ENCODE assay signal across 20 cellular contexts in genomic region chrX:53071064-53071463, GRCh38. TPM values are rescaled to one million over a fixed set of nuclear protein-coding genes. Genes with fewer than 3 reads are reported as not detected.
DNase-seq lines count a peak whose midpoint lies in the region; ATAC-seq, FAIRE-seq and TF ChIP-seq lines count a peak whose summit lies in the region.
"Had no signal": no experiment of that assay in that cellular context is flagged by ENCODE, and none has a peak within 500 bp of the region (broad histone marks: within the 10 kb centered on the region; RNA-seq: fewer than 3 reads in every experiment).

No MANE protein-coding gene starts in this region.

- H3K4me1 ChIP-seq in Loucy (ENCODE audit: insufficient read depth, low read length, poor library complexity, severe bottlenecking) (peaks cover 5% of the 10 kb centered on the region), astrocyte (ENCODE audit: insufficient read depth, low read length) (no peaks in the 10 kb centered on the region), thymus (ENCODE audit: control insufficient read depth, insufficient read depth, low read length) (no peaks in the 10 kb centered on the region)
- H3K4me1 ChIP-seq: breast epithelium, prostate gland had no signal

- DNase-seq in DMS53 (lab: John Stamatoyannopoulos, UW) (peak; percentile 42), DMS53 treated with DMSO at 0.1 percent for 48 hours (lab: John Stamatoyannopoulos, UW; ENCODE audit: unreplicated experiment) (no peak), astrocyte (ENCODE audit: low read depth) (no peak), HTR-8/SVneo (ENCODE audit: insufficient read length, low spot score) (no peak)
- no peak for DNase-seq in stimulated activated CD4-positive, alpha-beta T cell treated with anti-CD3 and anti-CD28 coated beads, Interleukin-4, amount 100 ng/mL, for 4 hours
- DNase-seq: amniotic stem cell had no signal

- 96% methylated on average over 10 of the region's 10 CpGs for WGBS in thymus

- no peak overlapping the region for H3K27ac Mint-ChIP-seq in astrocyte (ENCODE audit: unreplicated experiment)

- H3K27me3 Mint-ChIP-seq in astrocyte (ENCODE audit: low read depth, unreplicated experiment): no peaks in the 10 kb centered on the region
- H3K27me3 Mint-ChIP-seq: activated B cell treated with CpG ODN at 0.5 μM for 24 hours; naive thymus-derived CD8-positive, alpha-beta T cell; type B pancreatic cell had no signal

- no peaks in the 10 kb centered on the region for H3K9me3 Mint-ChIP-seq in astrocyte (ENCODE audit: unreplicated experiment)
- H3K9me3 Mint-ChIP-seq: activated B cell treated with CpG ODN at 0.5 μM for 24 hours; activated CD4-positive, alpha-beta T cell treated with anti-CD3 and anti-CD28 coated beads, Interleukin-2, amount 10 ng/mL, durations not matched to agents 7 days and 5 days; immature natural killer cell; naive thymus-derived CD8-positive, alpha-beta T cell; type B pancreatic cell had no signal

- no peak for TF ChIP-seq CTCF in Loucy (conservative IDR thresholded peaks at IDR 0.05; ENCODE audit: low read length)
- no peak for TF ChIP-seq CTCF in astrocyte (IDR thresholded peaks at IDR 0.05; ENCODE audit: insufficient read depth, low read depth, low read length)

- no peaks in the 10 kb centered on the region for H3F3A ChIP-seq in Loucy (ENCODE audit: low read depth)

- no peak overlapping the region for H2AFZ ChIP-seq in Loucy (ENCODE audit: low read length)
- no peak overlapping the region for H2AFZ ChIP-seq in astrocyte (ENCODE audit: low read depth, low read length)
- H2AFZ ChIP-seq: GM23248 had no signal

- H3K4me2 ChIP-seq in Loucy (ENCODE audit: low read depth, low read length, poor library complexity, severe bottlenecking): peak overlapping the region; percentile 87
- H3K4me2 ChIP-seq in astrocyte (ENCODE audit: low read length): no peak overlapping the region

- FAIRE-seq in astrocyte (lab: Jason Lieb, UNC): peak; percentile 52
- no peak for FAIRE-seq in HTR-8/SVneo (lab: Jason Lieb, UNC)

- H3K9ac ChIP-seq in Loucy (ENCODE audit: low read depth, low read length, poor library complexity, severe bottlenecking) (no peak overlapping the region), astrocyte (ENCODE audit: low read length) (no peak overlapping the region)
- H3K9ac ChIP-seq: GM23248 had no signal

- no peak for ATAC-seq in HG03565 (IDR thresholded peaks at IDR 0.05; ENCODE audit: unreplicated experiment)

- H4K20me1 ChIP-seq in Loucy (ENCODE audit: insufficient read depth, low read length, poor library complexity, severe bottlenecking) (no peaks in the 10 kb centered on the region), astrocyte (ENCODE audit: insufficient read depth, low read length) (peaks cover 22% of the 10 kb centered on the region)

- peaks cover 2% of the 10 kb centered on the region for H3K36me3 Mint-ChIP-seq in astrocyte (ENCODE audit: low read depth, unreplicated experiment)
- H3K36me3 Mint-ChIP-seq: activated CD8-positive, alpha-beta memory T cell treated with anti-CD3 and anti-CD28 coated beads, Interleukin-2, amount 10 ng/mL, durations not matched to agents 7 days and 5 days; immature natural killer cell; naive thymus-derived CD8-positive, alpha-beta T cell; type B pancreatic cell had no signal

- peaks cover 15% of the 10 kb centered on the region for H3K4me1 Mint-ChIP-seq in astrocyte (ENCODE audit: low read depth, unreplicated experiment)

- H3K4me3 Mint-ChIP-seq in astrocyte (ENCODE audit: unreplicated experiment): no peak overlapping the region

- H3K27me3 ChIP-seq in Loucy (ENCODE audit: insufficient read depth, low read length, poor library complexity, severe bottlenecking) (no peaks in the 10 kb centered on the region), astrocyte (ENCODE audit: insufficient read depth, low read length) (no peaks in the 10 kb centered on the region), thymus (ENCODE audit: control insufficient read depth, insufficient read depth) (no peaks in the 10 kb centered on the region)

- H3K79me2 ChIP-seq in Loucy (ENCODE audit: insufficient read depth, low read length) (no peaks in the 10 kb centered on the region), astrocyte (ENCODE audit: insufficient read depth, low read length) (peaks cover 4% of the 10 kb centered on the region)

- H3K9me3 ChIP-seq in Loucy (ENCODE audit: insufficient read depth, low read depth, low read length): no peaks in the 10 kb centered on the region
- no peaks in the 10 kb centered on the region for H3K9me3 ChIP-seq in astrocyte (ENCODE audit: insufficient read depth, low read depth, low read length)
- no peaks in the 10 kb centered on the region for H3K9me3 ChIP-seq in thymus (ENCODE audit: control insufficient read depth)
- H3K9me3 ChIP-seq: breast epithelium, prostate gland had no signal

- H3K27ac ChIP-seq in astrocyte (ENCODE audit: low read depth, low read length) (no peak overlapping the region), thymus (ENCODE audit: low read depth) (peak overlapping the region; percentile 52)
- H3K27ac ChIP-seq: epithelial cell of prostate, GM23248 had no signal

- H3K36me3 ChIP-seq in Loucy (ENCODE audit: insufficient read depth, low read length): no peaks in the 10 kb centered on the region
- H3K36me3 ChIP-seq in astrocyte (ENCODE audit: insufficient read depth, low read length): no peaks in the 10 kb centered on the region
- no peaks in the 10 kb centered on the region for H3K36me3 ChIP-seq in thymus (ENCODE audit: control insufficient read depth, insufficient read depth)
- H3K36me3 ChIP-seq: breast epithelium, prostate gland had no signal

- H3K4me3 ChIP-seq in Loucy (ENCODE audit: low read length, poor library complexity, severe bottlenecking) (no peak overlapping the region), astrocyte (ENCODE audit: insufficient read depth, low read depth, low read length) (no peak overlapping the region), thymus (ENCODE audit: low read length) (no peak overlapping the region)
- H3K4me3 ChIP-seq: GM23248 had no signal

- no peaks in the 10 kb centered on the region for H3K9me2 ChIP-seq in Loucy (replicated peaks; ENCODE audit: low read depth, low read length)

RNA-seq across cellular contexts. Expression of gene TSPYL2, which starts 11.1 kb away (rescaled TPM):
- total RNA-seq in astrocyte: 30.7 and 31.5 TPM in 2 replicates
- 256 TPM for polyA plus RNA-seq in thymus

RNA-seq across cellular contexts. Expression of gene GPR173, which starts 22.5 kb away (rescaled TPM):
- 8.1 and 8.2 TPM in 2 replicates for total RNA-seq in astrocyte
- polyA plus RNA-seq in thymus: 1.5 TPM
- total RNA-seq: activated CD4-positive, alpha-beta T cell treated with anti-CD3 and anti-CD28 coated beads, Interleukin-2, amount 10 ng/mL, durations not matched to agents 7 days and 5 days; SK-MEL-5 had no signal
- polyA plus RNA-seq: immature natural killer cell had no signal

RNA-seq across cellular contexts. Expression of gene KANTR, which starts 22.9 kb away (rescaled TPM):
- 5.9 and 6.8 TPM in 2 replicates for total RNA-seq in astrocyte
- 16.6 TPM for polyA plus RNA-seq in thymus
